15 cellular contexts compared by ENCODE assay signal in the genomic region with DNA sequence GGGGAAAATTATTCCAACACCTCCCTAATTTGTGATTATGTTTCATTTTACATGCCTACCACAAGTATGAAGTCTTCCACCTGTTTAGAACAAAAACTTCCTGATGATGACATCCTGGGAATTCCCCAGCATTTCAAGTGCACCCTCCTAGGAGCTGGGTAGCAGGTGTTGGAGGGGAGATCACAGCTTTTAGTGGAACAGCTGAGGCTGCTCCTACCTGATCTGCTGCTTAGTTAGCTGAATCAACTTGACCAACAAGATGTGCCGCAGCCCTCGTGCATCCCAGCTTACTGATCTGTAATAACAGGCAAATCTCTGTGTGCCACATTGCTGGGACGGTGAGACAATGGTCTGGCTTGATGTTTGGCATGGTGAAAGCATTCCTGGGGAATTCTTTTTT. TPM values are rescaled to one million over a fixed set of nuclear protein-coding genes. Genes with fewer than 3 reads are reported as not detected.
DNase-seq lines count a peak whose midpoint lies in the region; ATAC-seq and TF ChIP-seq lines count a peak whose summit lies in the region.
"Had no signal": no experiment of that assay in that cellular context is flagged by ENCODE, and none has a peak within 500 bp of the region (broad histone marks: within the 10 kb centered on the region; RNA-seq: fewer than 3 reads in every experiment).

No MANE protein-coding gene starts in this region.

- ATAC-seq in PC-3, result no peak
- no peak for ATAC-seq in GM18870 (IDR thresholded peaks at IDR 0.05; ENCODE audit: unreplicated experiment)
- ATAC-seq in GM21423 (IDR thresholded peaks at IDR 0.05; ENCODE audit: unreplicated experiment), result no peak
- ATAC-seq: activated T-cell treated with anti-CD3 and anti-CD28 coated beads, Interleukin-2, amount 50 U/mL, for 72 hours had no signal

- H4K20me1 ChIP-seq in PC-3 (ENCODE audit: low read length), result no peaks in the 10 kb centered on the region

- H3F3A ChIP-seq in PC-3 (ENCODE audit: low read length, unreplicated experiment), result no peaks in the 10 kb centered on the region

- H3K9me3 ChIP-seq in Caco-2 (no peaks in the 10 kb centered on the region), PC-3 (ENCODE audit: low read length) (no peaks in the 10 kb centered on the region)
- H3K9me3 ChIP-seq in CD8-positive, alpha-beta memory T cell (ENCODE audit: low read length), result no peaks in the 10 kb centered on the region
- H3K9me3 ChIP-seq: colonic mucosa had no signal

- H3K4me1 ChIP-seq in Caco-2 (peaks cover 49% of the 10 kb centered on the region), PC-3 (ENCODE audit: insufficient read depth, low read length) (peaks cover 33% of the 10 kb centered on the region)
- no peaks in the 10 kb centered on the region for H3K4me1 ChIP-seq in CD8-positive, alpha-beta memory T cell (ENCODE audit: insufficient read depth, low read length)

- POLR2A ChIA-PET in Caco-2 (lab: Charles Lee) (no interaction called here), PC-3 (lab: Charles Lee; ENCODE audit: unreplicated experiment) (interaction anchor here (0.6 kb wide), 1 partner anchor 9 kb away, joined by 3 read pairs; no protein-coding TSS in a partner anchor)
- POLR2A ChIA-PET in CD8-positive, alpha-beta memory T cell (lab: Charles Lee), result no interaction called here

- H3K36me3 Mint-ChIP-seq in Caco-2 (ENCODE audit: insufficient read depth, unreplicated experiment), result peaks cover 4% of the 10 kb centered on the region
- H3K36me3 Mint-ChIP-seq in CD8-positive, alpha-beta memory T cell, result peaks cover 0 to 19% (median 10%) of the 10 kb centered on the region in 3 donors

- no TSS peak for BruUV-seq in Caco-2 (replicated peaks; lab: Mats Ljungman, UMichigan)
- BruUV-seq in PC-3 (replicated peaks; lab: Mats Ljungman, UMichigan), result no TSS peak

- intact Hi-C loops in Caco-2 (cut with micrococcal nuclease; ENCODE audit: unreplicated experiment), result no loop called here
- intact Hi-C loops in PC-3 (cut with micrococcal nuclease), result no loop called here

- no peak overlapping the region for H3K4me2 ChIP-seq in PC-3 (ENCODE audit: low read length)

- TF ChIP-seq CTCF in Caco-2 (IDR thresholded peaks at IDR 0.05; ENCODE audit: insufficient read depth in 1 of 2, low read depth in 1 of 2, low read length in 1 of 2, severe bottlenecking in 1 of 2, unreplicated experiment in 1 of 2) (no peak), PC-3 (conservative IDR thresholded peaks at IDR 0.05; ENCODE audit: low read depth, low read length) (no peak), epithelial cell of esophagus (IDR thresholded peaks at IDR 0.05; ENCODE audit: insufficient read depth, low read depth, low read length, missing control alignments) (no peak)

- H2AFZ ChIP-seq in PC-3 (ENCODE audit: low read length), result no peak overlapping the region

- H3K4me3 ChIP-seq in Caco-2 (ENCODE audit: low read depth, low read length) (no peak overlapping the region), PC-3 (ENCODE audit: low read length) (no peak overlapping the region), epithelial cell of esophagus (ENCODE audit: low read length) (no peak overlapping the region)
- no peak overlapping the region for H3K4me3 ChIP-seq in CD8-positive, alpha-beta memory T cell (ENCODE audit: low read length)
- H3K4me3 ChIP-seq: colonic mucosa had no signal

- H3K27me3 ChIP-seq in Caco-2 (replicated peaks; ENCODE audit: control insufficient read depth, insufficient read depth, low read length) (no peaks in the 10 kb centered on the region), PC-3 (ENCODE audit: low read length) (no peaks in the 10 kb centered on the region)
- no peaks in the 10 kb centered on the region for H3K27me3 ChIP-seq in CD8-positive, alpha-beta memory T cell (ENCODE audit: insufficient read depth, low read length, poor library complexity, severe bottlenecking)
- H3K27me3 ChIP-seq: colonic mucosa had no signal

- H3K9ac ChIP-seq in PC-3 (ENCODE audit: low read length), result no peak overlapping the region

- H3K4me3 Mint-ChIP-seq in Caco-2 (ENCODE audit: unreplicated experiment), result no peak overlapping the region
- peak overlapping the region in 1 of 7 donors; percentile 56 for H3K4me3 Mint-ChIP-seq in CD8-positive, alpha-beta memory T cell
- H3K4me3 Mint-ChIP-seq: activated T-cell treated with anti-CD3 and anti-CD28 coated beads, Interleukin-2, amount 50 U/mL, for 72 hours had no signal

- no peaks in the 10 kb centered on the region for H3K36me3 ChIP-seq in Caco-2 (ENCODE audit: control insufficient read depth, insufficient read depth, low read length)
- no peaks in the 10 kb centered on the region for H3K36me3 ChIP-seq in PC-3 (ENCODE audit: low read depth, low read length)
- no peaks in the 10 kb centered on the region for H3K36me3 ChIP-seq in CD8-positive, alpha-beta memory T cell (ENCODE audit: insufficient read depth, low read length)
- H3K36me3 ChIP-seq: colonic mucosa had no signal

- DNase-seq in Caco-2 (no peak), PC-3 (peak; percentile 17), epithelial cell of esophagus (ENCODE audit: low read depth) (peak; percentile 88), myocyte (ENCODE audit: low read depth) (peak; percentile 75)
- no peak for DNase-seq in activated T-cell treated with anti-CD3 and anti-CD28 coated beads, Interleukin-2, amount 50 U/mL, for 1 hour
- DNase-seq in CD8-positive, alpha-beta memory T cell, result no peak
- DNase-seq: activated CD4-positive, alpha-beta T cell treated with anti-CD3 and anti-CD28 coated beads, Interleukin-2, amount 50 U/mL, for 4 hours; activated T-cell treated with anti-CD3 and anti-CD28 coated beads, Interleukin-2, amount 50 U/mL, for 72 hours; amniotic stem cell; colonic mucosa; hypothalamus; NCI-H1436; NCI-H524 treated with DMSO at 0.1 percent for 48 hours had no signal

- CTCF ChIA-PET in Caco-2 (lab: Charles Lee) (interaction anchor here (4.6 kb wide), 1 partner anchor 69 kb away, joined by 183 read pairs; no protein-coding TSS in a partner anchor), PC-3 (lab: Charles Lee) (interaction anchor here (0.7 to 3.0 kb wide), 2 partner anchors 9 to 70 kb away, joined by 3 to 24 read pairs; no protein-coding TSS in a partner anchor)
- CTCF ChIA-PET in CD8-positive, alpha-beta memory T cell (lab: Charles Lee), result interaction anchor here (2.5 kb wide), 1 partner anchor 70 kb away, joined by 8 read pairs; no protein-coding TSS in a partner anchor

- H3K9me3 Mint-ChIP-seq in Caco-2 (ENCODE audit: unreplicated experiment), result no peaks in the 10 kb centered on the region
- no peaks in the 10 kb centered on the region for H3K9me3 Mint-ChIP-seq in CD8-positive, alpha-beta memory T cell
- H3K9me3 Mint-ChIP-seq: activated T-cell treated with anti-CD3 and anti-CD28 coated beads, Interleukin-2, amount 50 U/mL, for 72 hours had no signal

- peak overlapping the region; percentile 18 for H3K27ac Mint-ChIP-seq in Caco-2 (ENCODE audit: unreplicated experiment)
- peak overlapping the region in 1 of 8 donors; percentile 38 for H3K27ac Mint-ChIP-seq in CD8-positive, alpha-beta memory T cell
- H3K27ac Mint-ChIP-seq: activated T-cell treated with anti-CD3 and anti-CD28 coated beads, Interleukin-2, amount 50 U/mL, for 72 hours had no signal

- no peaks in the 10 kb centered on the region for H3K27me3 Mint-ChIP-seq in Caco-2 (ENCODE audit: insufficient read depth, unreplicated experiment)
- H3K27me3 Mint-ChIP-seq in CD8-positive, alpha-beta memory T cell, result no peaks in the 10 kb centered on the region

- peaks cover 4% of the 10 kb centered on the region; the same call in 1 of the 2 replicates for H3K79me2 ChIP-seq in PC-3 (ENCODE audit: low read length)

- H3K9me2 ChIP-seq in PC-3 (replicated peaks; ENCODE audit: low read length), result no peaks in the 10 kb centered on the region

- no peak overlapping the region for H3K27ac ChIP-seq in PC-3 (ENCODE audit: low read length)
- H3K27ac ChIP-seq in CD8-positive, alpha-beta memory T cell (ENCODE audit: low read depth, low read length), result no peak overlapping the region
- H3K27ac ChIP-seq: colonic mucosa had no signal

- peaks cover 41% of the 10 kb centered on the region for H3K4me1 Mint-ChIP-seq in Caco-2 (ENCODE audit: low read depth, unreplicated experiment)
- H3K4me1 Mint-ChIP-seq in CD8-positive, alpha-beta memory T cell, result peaks cover 17 to 32% (median 25%) of the 10 kb centered on the region in 3 donors

RNA-seq across cellular contexts. Expression of gene TRAK1, which starts 29.7 kb away (rescaled TPM):
- total RNA-seq in Caco-2 (2022), result 33.3 TPM in 2 replicates
- total RNA-seq in PC-3 (2014; rRNA removed), result 23.4 and 29.0 TPM in 2 replicates
- 75.5 and 117 TPM in 2 replicates for total RNA-seq in myocyte
- polyA plus RNA-seq in myocyte (2012), result 65.8 TPM
- 10 to 100 TPM; 19.7 to 20.0 TPM for total RNA-seq in CD8-positive, alpha-beta memory T cell
- 10.4 TPM for polyA plus RNA-seq in CD8-positive, alpha-beta memory T cell

Comparison
In these comparisons a context has a peak if more than half of its experiments do, and no peak if none do; other contexts are left out.
1. DNase-seq: peak in PC-3 (single experiment), epithelial cell of esophagus (single experiment) and myocyte (single experiment); none in Caco-2 (0 of 2), activated T-cell treated with anti-CD3 and anti-CD28 coated beads, Interleukin-2, amount 50 U/mL, for 1 hour (single experiment) and CD8-positive, alpha-beta memory T cell (0 of 5).